1 cellular context compared by ENCODE assay signal in the genomic region with DNA sequence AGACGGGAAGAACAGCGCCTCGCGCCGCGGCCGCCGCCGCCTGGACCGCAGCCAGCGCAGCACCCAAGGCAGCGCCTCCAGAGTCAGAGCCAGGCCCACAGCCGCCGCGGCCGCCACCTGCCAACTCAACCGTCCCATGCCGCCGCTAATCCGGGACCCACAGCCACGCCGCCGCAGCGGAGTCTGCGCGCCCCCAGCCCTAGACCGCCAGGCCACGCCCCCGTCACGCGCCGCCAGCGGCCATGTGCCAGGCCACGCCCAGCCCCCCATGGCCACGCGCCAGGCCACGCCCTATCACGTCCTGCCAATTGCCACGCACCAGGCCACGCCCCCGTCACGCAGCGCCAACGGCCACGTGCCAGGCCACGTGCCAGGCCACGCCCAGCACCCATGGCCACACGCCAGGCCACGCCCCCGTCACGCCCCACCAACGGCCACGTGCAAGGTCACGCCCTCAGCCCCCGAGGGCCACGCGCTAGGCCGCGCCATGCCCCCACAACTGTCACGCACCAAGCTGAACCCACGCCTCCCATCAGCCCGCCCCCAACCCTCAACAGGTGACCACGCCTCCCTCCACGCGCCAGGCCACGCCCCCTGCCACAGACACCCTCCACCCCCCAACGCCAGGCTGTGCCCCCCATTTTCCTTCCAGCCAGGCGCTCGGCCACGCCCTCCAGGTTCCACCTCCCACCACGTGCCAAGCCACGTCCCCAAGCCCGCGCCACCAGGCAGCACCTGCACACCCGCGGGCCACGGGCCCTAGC.
TF ChIP-seq lines count a peak whose summit lies in the region.

A gene with protein sequence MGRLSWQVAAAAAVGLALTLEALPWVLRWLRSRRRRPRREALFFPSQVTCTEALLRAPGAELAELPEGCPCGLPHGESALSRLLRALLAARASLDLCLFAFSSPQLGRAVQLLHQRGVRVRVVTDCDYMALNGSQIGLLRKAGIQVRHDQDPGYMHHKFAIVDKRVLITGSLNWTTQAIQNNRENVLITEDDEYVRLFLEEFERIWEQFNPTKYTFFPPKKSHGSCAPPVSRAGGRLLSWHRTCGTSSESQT (minus strand): TSS at position 185 of the 764 bp plus-strand sequence. CDS start 47 bp downstream, at position 138.

TF ChIP-seq in IMR-90, 13 proteins besides CTCF, POLR2A, EP300 and RAD21:
- TF ChIP-seq SMC3 (IDR thresholded peaks at IDR 0.05; ENCODE audit: low read depth, low read length) (no peak), BHLHE40 (IDR thresholded peaks at IDR 0.05; ENCODE audit: low read depth, low read length) (peak; percentile 88)
- TF ChIP-seq, protein P1, sequence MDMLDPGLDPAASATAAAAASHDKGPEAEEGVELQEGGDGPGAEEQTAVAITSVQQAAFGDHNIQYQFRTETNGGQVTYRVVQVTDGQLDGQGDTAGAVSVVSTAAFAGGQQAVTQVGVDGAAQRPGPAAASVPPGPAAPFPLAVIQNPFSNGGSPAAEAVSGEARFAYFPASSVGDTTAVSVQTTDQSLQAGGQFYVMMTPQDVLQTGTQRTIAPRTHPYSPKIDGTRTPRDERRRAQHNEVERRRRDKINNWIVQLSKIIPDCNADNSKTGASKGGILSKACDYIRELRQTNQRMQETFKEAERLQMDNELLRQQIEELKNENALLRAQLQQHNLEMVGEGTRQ (IDR thresholded peaks at IDR 0.05; ENCODE audit: low read depth, low read length) = peak; percentile 87
